Comparison of ENCODE assay signal across 29 cellular contexts in genomic region chr1:77308889-77309621, GRCh38. TPM values are rescaled to one million over a fixed set of nuclear protein-coding genes. Genes with fewer than 3 reads are reported as not detected.
DNase-seq lines count a peak whose midpoint lies in the region; ATAC-seq and TF ChIP-seq lines count a peak whose summit lies in the region.
"Had no signal": no experiment of that assay in that cellular context is flagged by ENCODE, and none has a peak within 500 bp of the region (broad histone marks: within the 10 kb centered on the region; RNA-seq: fewer than 3 reads in every experiment).

No MANE protein-coding gene starts in this region.

- H3K27ac ChIP-seq in DOHH2 (ENCODE audit: low read depth, low read length) (peak overlapping the region; percentile 39), stomach (no peak overlapping the region)
- H3K27ac ChIP-seq: cardiac muscle cell, foreskin keratinocyte, heart right ventricle, parathyroid adenoma, SJSA1 had no signal

- H3K27me3 ChIP-seq in DOHH2 (ENCODE audit: control insufficient read depth, low read length) (no peaks in the 10 kb centered on the region; the same call in 1 of the 2 replicates), stomach (peaks cover 0 to 3% (median 0%) of the 10 kb centered on the region in 3 donors)
- H3K27me3 ChIP-seq: cardiac muscle cell, foreskin keratinocyte, heart right ventricle, SJSA1 had no signal

- POLR2A ChIA-PET in activated CD8-positive, alpha-beta T cell treated with anti-CD3 and anti-CD28 coated beads for 36 hours (lab: Charles Lee): no interaction called here

- peak; percentile 32 to 37 for ATAC-seq in activated T-cell treated with anti-CD3 and anti-CD28 coated beads, Interleukin-2, amount 50 U/mL, for 4 hours
- ATAC-seq in activated CD8-positive, alpha-beta T cell treated with anti-CD3 and anti-CD28 coated beads for 36 hours: peak; percentile 37
- ATAC-seq in effector memory CD8-positive, alpha-beta T cell (replicated peaks): no peak
- ATAC-seq: esophagus mucosa, foreskin keratinocyte, HCT116, heart right ventricle had no signal

- peak overlapping the region; percentile 27 for H3K4me3 ChIP-seq in DOHH2 (ENCODE audit: low read length)
- H3K4me3 ChIP-seq in stomach: no peak overlapping the region
- H3K4me3 ChIP-seq: cardiac muscle cell, heart right ventricle, lung, SJSA1, smooth muscle cell had no signal

- peaks cover 11% of the 10 kb centered on the region for H3K9me3 Mint-ChIP-seq in activated T-cell treated with anti-CD3 and anti-CD28 coated beads, Interleukin-2, amount 50 U/mL, for 4 hours
- H3K9me3 Mint-ChIP-seq in activated CD8-positive, alpha-beta T cell treated with anti-CD3 and anti-CD28 coated beads for 36 hours: peaks cover 7% of the 10 kb centered on the region
- H3K9me3 Mint-ChIP-seq in effector memory CD8-positive, alpha-beta T cell: peaks cover 0 to 3% of the 10 kb centered on the region in 2 donors

- TF ChIP-seq CTCF in DOHH2 (IDR thresholded peaks at IDR 0.05; ENCODE audit: low read depth, low read length, poor library complexity, severe bottlenecking) (no peak), stomach (IDR thresholded peaks at IDR 0.05) (no peak)
- no peak for TF ChIP-seq CTCF in activated CD8-positive, alpha-beta T cell treated with anti-CD3 and anti-CD28 coated beads for 36 hours (IDR thresholded peaks at IDR 0.05)

- H3K79me2 ChIP-seq in DOHH2 (ENCODE audit: control insufficient read depth, low read length): no peaks in the 10 kb centered on the region
- H3K79me2 ChIP-seq: parathyroid adenoma had no signal

- H4K20me1 ChIP-seq in DOHH2 (ENCODE audit: control insufficient read depth, insufficient read depth, low read depth, low read length): no peaks in the 10 kb centered on the region

- H3K36me3 Mint-ChIP-seq in activated T-cell treated with anti-CD3 and anti-CD28 coated beads, Interleukin-2, amount 50 U/mL, for 4 hours (ENCODE audit: insufficient read depth): peaks cover 9% of the 10 kb centered on the region
- H3K36me3 Mint-ChIP-seq in activated CD8-positive, alpha-beta T cell treated with anti-CD3 and anti-CD28 coated beads for 36 hours (ENCODE audit: low read depth): peaks cover 9% of the 10 kb centered on the region
- H3K36me3 Mint-ChIP-seq in effector memory CD8-positive, alpha-beta T cell (ENCODE audit: insufficient read depth): no peaks in the 10 kb centered on the region
- H3K36me3 Mint-ChIP-seq: IgD-negative memory B cell had no signal

- DNase-seq in activated T-cell treated with anti-CD3 and anti-CD28 coated beads, Interleukin-2, amount 50 U/mL, for 4 hours: no peak
- no peak for DNase-seq in activated T-cell treated with anti-CD3 and anti-CD28 coated beads, Interleukin-2, amount 50 U/mL, for 1 hour
- no peak for DNase-seq in activated CD8-positive, alpha-beta T cell treated with anti-CD3 and anti-CD28 coated beads for 36 hours
- DNase-seq in effector memory CD8-positive, alpha-beta T cell: no peak
- no peak for DNase-seq in dedifferentiated amniotic fluid mesenchymal stem cell (ENCODE audit: extremely low spot score)
- no peak for DNase-seq in iPS-NIHi11 (ENCODE audit: low spot score)
- no peak for DNase-seq in stomach
- DNase-seq: ACHN; activated CD8-positive, alpha-beta memory T cell treated with anti-CD3 and anti-CD28 coated beads, Interleukin-2, amount 50 U/mL, for 4 hours; activated gamma-delta T cell; aorta; cortex of kidney; endodermal cell; foreskin keratinocyte; heart right ventricle; NCI-H1417 treated with DMSO at 0.1 percent for 48 hours; NCI-H748 treated with DMSO at 0.1 percent for 48 hours; RPMI8226; T-helper 1 cell had no signal

- intact Hi-C loops in activated CD8-positive, alpha-beta T cell treated with anti-CD3 and anti-CD28 coated beads for 36 hours (cut with micrococcal nuclease): no loop called here
- intact Hi-C loops in stomach (cut with DNase I; ENCODE audit: low total_unique reads): no loop called here

- H3F3A ChIP-seq in DOHH2 (ENCODE audit: control insufficient read depth, insufficient read depth): no peaks in the 10 kb centered on the region

- H3K9me2 ChIP-seq in DOHH2 (replicated peaks; ENCODE audit: control insufficient read depth, low read length): no peaks in the 10 kb centered on the region

- H3K9me3 ChIP-seq in DOHH2 (ENCODE audit: control insufficient read depth, insufficient read depth, low read length) (no peaks in the 10 kb centered on the region), stomach (peaks cover 0 to 4% (median 0%) of the 10 kb centered on the region in 4 donors)
- H3K9me3 ChIP-seq: SJSA1 had no signal

- peaks cover 50% of the 10 kb centered on the region for H3K4me1 Mint-ChIP-seq in activated T-cell treated with anti-CD3 and anti-CD28 coated beads, Interleukin-2, amount 50 U/mL, for 4 hours (ENCODE audit: low read depth)
- peaks cover 46% of the 10 kb centered on the region for H3K4me1 Mint-ChIP-seq in activated CD8-positive, alpha-beta T cell treated with anti-CD3 and anti-CD28 coated beads for 36 hours (ENCODE audit: low read depth)
- H3K4me1 Mint-ChIP-seq in effector memory CD8-positive, alpha-beta T cell (ENCODE audit: low read depth in 2 of 2): peaks cover 6 to 13% of the 10 kb centered on the region in 2 donors
- H3K4me1 Mint-ChIP-seq: endodermal cell had no signal

- 51 to 63% (median 56%) methylated on average over 8 of the region's 8 CpGs for WGBS in stomach, 5 donors

- no peak for TF ChIP-seq POLR2A in stomach (IDR thresholded peaks at IDR 0.05)

- peaks cover 29% of the 10 kb centered on the region for H3K4me1 ChIP-seq in DOHH2 (ENCODE audit: control insufficient read depth, low read length)
- no peaks in the 10 kb centered on the region for H3K4me1 ChIP-seq in stomach
- H3K4me1 ChIP-seq: foreskin keratinocyte, heart right ventricle, parathyroid adenoma had no signal

- H3K4me3 Mint-ChIP-seq in activated T-cell treated with anti-CD3 and anti-CD28 coated beads, Interleukin-2, amount 50 U/mL, for 4 hours: peak overlapping the region; percentile 56
- H3K4me3 Mint-ChIP-seq in activated CD8-positive, alpha-beta T cell treated with anti-CD3 and anti-CD28 coated beads for 36 hours: peak overlapping the region; percentile 38
- peak overlapping the region; percentile 13 to 35 for H3K4me3 Mint-ChIP-seq in effector memory CD8-positive, alpha-beta T cell
- H3K4me3 Mint-ChIP-seq: endodermal cell had no signal

- peak overlapping the region; percentile 48 for H3K4me2 ChIP-seq in DOHH2 (ENCODE audit: low read length)
- H3K4me2 ChIP-seq: smooth muscle cell had no signal

- CTCF ChIA-PET in activated CD8-positive, alpha-beta T cell treated with anti-CD3 and anti-CD28 coated beads for 36 hours (lab: Charles Lee): interaction anchor here (1.5 kb wide), 1 partner anchor 28 kb away, joined by 3 read pairs; no protein-coding TSS in a partner anchor

- no peak for TF ChIP-seq EP300 in stomach (IDR thresholded peaks at IDR 0.05)

- no peaks in the 10 kb centered on the region for H3K27me3 Mint-ChIP-seq in activated T-cell treated with anti-CD3 and anti-CD28 coated beads, Interleukin-2, amount 50 U/mL, for 4 hours (ENCODE audit: low read depth)
- H3K27me3 Mint-ChIP-seq in activated CD8-positive, alpha-beta T cell treated with anti-CD3 and anti-CD28 coated beads for 36 hours: no peaks in the 10 kb centered on the region
- peaks cover 38 to 40% of the 10 kb centered on the region in 2 donors for H3K27me3 Mint-ChIP-seq in effector memory CD8-positive, alpha-beta T cell

- H3K36me3 ChIP-seq in DOHH2 (ENCODE audit: control insufficient read depth, low read length) (no peaks in the 10 kb centered on the region), stomach (no peaks in the 10 kb centered on the region)
- H3K36me3 ChIP-seq: cardiac muscle cell, heart right ventricle, SJSA1 had no signal

- H3K27ac Mint-ChIP-seq in activated CD8-positive, alpha-beta T cell treated with anti-CD3 and anti-CD28 coated beads for 36 hours: peak overlapping the region; percentile 89
- peak overlapping the region in 1 of 2 donors; percentile 70 for H3K27ac Mint-ChIP-seq in effector memory CD8-positive, alpha-beta T cell
- H3K27ac Mint-ChIP-seq: endodermal cell, IgD-negative memory B cell had no signal

RNA-seq across cellular contexts. Expression of gene AK5, which starts 27.2 kb away (rescaled TPM):
- total RNA-seq in activated T-cell treated with anti-CD3 and anti-CD28 coated beads, Interleukin-2, amount 50 U/mL, for 4 hours: 1 to 10 TPM; 1.0 to 4.9 (median 3.0) TPM
- total RNA-seq in activated CD8-positive, alpha-beta T cell treated with anti-CD3 and anti-CD28 coated beads for 36 hours: 1 to 10 TPM; 4.6 to 5.6 TPM
- total RNA-seq in stomach: 1 to 10 TPM in 2 of 5 donors, not detected in 3; 1.3 to 5.0 TPM
- polyA plus RNA-seq in stomach: 1 to 10 TPM in 1 of 3 donors, under 1 TPM in 2; 0.23 to 1.5 (median 0.25) TPM
- total RNA-seq: esophagus mucosa, MCF 10A, smooth muscle cell had no signal
